ENCODE assay signal across 8 cellular contexts in the genomic region with DNA sequence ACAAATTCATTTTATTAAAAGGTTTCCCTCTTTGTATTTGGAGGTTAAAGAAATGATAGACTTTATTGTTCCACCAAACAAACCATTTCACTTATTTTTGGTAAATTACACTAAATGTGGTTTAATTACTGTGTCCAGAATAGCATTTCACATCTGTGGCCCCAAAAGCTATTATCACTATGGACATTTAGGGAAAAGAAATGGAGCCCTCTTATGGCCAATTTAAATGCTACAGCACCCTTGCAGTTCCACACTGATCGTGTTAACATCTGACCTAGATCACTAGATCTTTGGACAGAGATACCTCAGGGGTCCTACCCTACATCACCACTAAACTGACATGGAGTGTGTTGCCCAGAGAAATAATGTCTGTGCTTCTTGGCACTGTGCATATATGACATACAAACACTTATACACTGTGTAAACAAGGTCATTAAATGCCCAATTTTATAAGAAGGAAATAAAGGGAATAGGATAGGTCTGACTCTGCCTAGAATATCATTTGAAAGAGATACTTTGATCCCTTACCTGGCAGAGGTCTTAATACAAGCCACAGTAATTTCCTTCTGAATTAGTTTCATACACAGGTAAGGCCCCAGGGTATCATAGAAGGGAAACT.
DNase-seq lines count a peak whose midpoint lies in the region; ATAC-seq and TF ChIP-seq lines count a peak whose summit lies in the region.

No MANE protein-coding gene starts in this region.

- in situ Hi-C loops in astrocyte of the cerebellum (cut with HindIII; ENCODE audit: low sequenced_read_pairs): loop anchor here (25.0 kb wide), 1 partner anchor 624 kb away; no protein-coding TSS in a partner anchor

- peak; percentile 73 for TF ChIP-seq CTCF in astrocyte of the cerebellum (IDR thresholded peaks at IDR 0.05; ENCODE audit: low read depth, low read length, missing control alignments)

- no peak overlapping the region for H3K4me3 ChIP-seq in astrocyte of the cerebellum (ENCODE audit: low read depth, low read length)

- ATAC-seq in GM18867 (IDR thresholded peaks at IDR 0.05; ENCODE audit: unreplicated experiment) (peak; percentile 71), HG02642 (IDR thresholded peaks at IDR 0.05; ENCODE audit: poor library complexity, unreplicated experiment) (no peak)

- peak; percentile 52 for DNase-seq in AG20443 (ENCODE audit: low spot score)
- DNase-seq in NCI-H2081 (lab: John Stamatoyannopoulos, UW): peak; percentile 33 to 64
- no peak for DNase-seq in astrocyte of the cerebellum (ENCODE audit: low read depth)
- peak; percentile 3 for DNase-seq in kidney glomerular epithelial cell (lab: John Stamatoyannopoulos, UW)
- DNase-seq in effector CD8-positive, alpha-beta T cell (lab: John Stamatoyannopoulos, UW): no peak
- no peak for DNase-seq in cortex of kidney (lab: John Stamatoyannopoulos, UW)

Comparison
In these comparisons a context has a peak if more than half of its experiments do, and no peak if none do; other contexts are left out.
1. DNase-seq: peak in AG20443 (single experiment), NCI-H2081 (2 of 2) and kidney glomerular epithelial cell (single experiment); none in astrocyte of the cerebellum (single experiment), effector CD8-positive, alpha-beta T cell (single experiment) and cortex of kidney (single experiment).